ENCODE assay signal across 9 cellular contexts in genomic region chr16:75264999-75265910, GRCh38. TPM values are rescaled to one million over a fixed set of nuclear protein-coding genes. Genes with fewer than 3 reads are reported as not detected.
A peak's percentile ranks its signal among the peaks of the same experiment; 100 is the strongest.
DNase-seq lines count a peak whose midpoint lies in the region; TF ChIP-seq lines count a peak whose summit lies in the region.
"Had no signal": no experiment of that assay in that cellular context is flagged by ENCODE, and none has a peak within 500 bp of the region (broad histone marks: within the 10 kb centered on the region; RNA-seq: fewer than 3 reads in every experiment).

No MANE protein-coding gene starts in this region.

- H3K79me2 ChIP-seq in H9 (ENCODE audit: insufficient read depth, low read length) (peaks cover 24% of the 10 kb centered on the region; the same call in 1 of the 2 replicates), parathyroid adenoma (peaks cover 27% of the 10 kb centered on the region)

- H3K9me3 ChIP-seq in H9 (ENCODE audit: control insufficient read depth, low read depth, low read length), result no peaks in the 10 kb centered on the region
- no peaks in the 10 kb centered on the region for H3K9me3 ChIP-seq in Peyer's patch
- H3K9me3 ChIP-seq in parathyroid adenoma (ENCODE audit: control insufficient read depth, low read length), result no peaks in the 10 kb centered on the region

- no CpG with 5 or more reads among the region's 74 CpGs for WGBS in H9 (ENCODE audit: extremely low coverage, insufficient read length, low lambda C conversion rate)

- H3K27me3 Mint-ChIP-seq in H9 (ENCODE audit: low read depth), result no peaks in the 10 kb centered on the region

- H2BK20ac ChIP-seq in H9 (ENCODE audit: low read depth, low read length, poor library complexity, severe bottlenecking), result no peak overlapping the region

- no peak overlapping the region for H3K27ac Mint-ChIP-seq in H9

- no peak for TF ChIP-seq CTCF in GM10266 (IDR thresholded peaks at IDR 0.05; ENCODE audit: control insufficient read depth, insufficient read depth, low read depth, missing control alignments)
- TF ChIP-seq CTCF in H9 (conservative IDR thresholded peaks at IDR 0.05), result no peak
- no peak for TF ChIP-seq CTCF in Peyer's patch (IDR thresholded peaks at IDR 0.05)
- TF ChIP-seq CTCF in fibroblast of the aortic adventitia (IDR thresholded peaks at IDR 0.05; ENCODE audit: insufficient read depth, low read length), result no peak
- no peak for TF ChIP-seq CTCF in parathyroid adenoma (IDR thresholded peaks at IDR 0.05)

- H3K9ac ChIP-seq in H9 (ENCODE audit: extremely low read depth, insufficient read length, low read length) (peak overlapping the region; percentile 69), parathyroid adenoma (peak overlapping the region; percentile 87)

- H2BK15ac ChIP-seq in H9 (ENCODE audit: low read depth, low read length), result no peak overlapping the region

- H3K23me2 ChIP-seq in H9 (ENCODE audit: insufficient read length, low read depth, low read length, poor library complexity, severe bottlenecking), result peaks cover 13% of the 10 kb centered on the region

- H3K36me3 Mint-ChIP-seq in H9 (ENCODE audit: insufficient read depth in 1 of 3, low read depth in 3 of 3), result peaks cover 3 to 6% (median 5%) of the 10 kb centered on the region in 3 experiments; a peak in 4 of 7 replicates

- H3K36me3 ChIP-seq in Peyer's patch, result no peaks in the 10 kb centered on the region
- H3K36me3 ChIP-seq in parathyroid adenoma (ENCODE audit: control insufficient read depth, insufficient read depth, low read length), result no peaks in the 10 kb centered on the region

- H3K4ac ChIP-seq in H9 (ENCODE audit: low read depth, low read length), result no peak overlapping the region

- H3K9me3 Mint-ChIP-seq in H9, result no peaks in the 10 kb centered on the region

- H3K4me3 ChIP-seq in Peyer's patch (peak overlapping the region; percentile 62 to 93 (median 75)), fibroblast of the aortic adventitia (ENCODE audit: low read depth, low read length) (peak overlapping the region; percentile 84), parathyroid adenoma (ENCODE audit: low read depth, low read length) (peak overlapping the region; percentile 96)

- H3K27me3 ChIP-seq in H9 (ENCODE audit: insufficient read depth, low read length), result no peaks in the 10 kb centered on the region
- no peaks in the 10 kb centered on the region for H3K27me3 ChIP-seq in Peyer's patch
- no peaks in the 10 kb centered on the region for H3K27me3 ChIP-seq in parathyroid adenoma (ENCODE audit: control insufficient read depth, insufficient read depth, low read length)

- peak in 1 of 2 donors; percentile 20 for TF ChIP-seq POLR2A in Peyer's patch (IDR thresholded peaks at IDR 0.05)

- H4K91ac ChIP-seq in H9 (ENCODE audit: insufficient read length, low read depth, low read length), result no peak overlapping the region

- H3K4me1 Mint-ChIP-seq in H9, result peaks cover 39 to 41% of the 10 kb centered on the region in 2 experiments

- H3K79me1 ChIP-seq in H9 (ENCODE audit: insufficient read depth, low read depth, low read length, poor library complexity, severe bottlenecking), result peaks cover 10% of the 10 kb centered on the region

- H4K20me1 ChIP-seq in H9 (ENCODE audit: control insufficient read depth, insufficient read depth, insufficient read length), result peaks cover 6% of the 10 kb centered on the region

- H3K4me2 ChIP-seq in H9 (ENCODE audit: insufficient read depth, insufficient read length, low read length) (peak overlapping the region; percentile 70), parathyroid adenoma (ENCODE audit: low read length) (peak overlapping the region; percentile 92)

- no peak overlapping the region for H4K8ac ChIP-seq in H9 (replicated peaks; ENCODE audit: insufficient read length, low read depth, low read length)

- H3K23ac ChIP-seq in H9 (ENCODE audit: insufficient read length, low read depth, low read length), result no peak overlapping the region

- H3K4me1 ChIP-seq in H9 (ENCODE audit: insufficient read depth, low read length) (no peaks in the 10 kb centered on the region; the same call in 1 of the 2 replicates), Peyer's patch (peaks cover 4 to 64% (median 9%) of the 10 kb centered on the region in 4 donors), parathyroid adenoma (peaks cover 28% of the 10 kb centered on the region)

- H2AFZ ChIP-seq in H9 (ENCODE audit: low read length) (no peak overlapping the region), parathyroid adenoma (peak overlapping the region; percentile 75)

- no peak overlapping the region for H3K56ac ChIP-seq in H9 (ENCODE audit: insufficient read length, low read depth, low read length)

- no peak overlapping the region for H4K5ac ChIP-seq in H9 (ENCODE audit: insufficient read length, low read depth, low read length)

- H2AK5ac ChIP-seq in H9 (ENCODE audit: insufficient read length, low read length), result no peak overlapping the region

- H3K18ac ChIP-seq in H9 (ENCODE audit: insufficient read length, low read depth, low read length), result peak overlapping the region; percentile 11

- peak overlapping the region; percentile 82 for H3K14ac ChIP-seq in H9 (ENCODE audit: insufficient read depth, low read length)

- no peak overlapping the region for H3K27ac ChIP-seq in H9 (ENCODE audit: insufficient read length, low read depth, low read length)
- H3K27ac ChIP-seq in Peyer's patch, result peak overlapping the region; percentile 68 to 92 (median 89)
- H3K27ac ChIP-seq in parathyroid adenoma, result peak overlapping the region; percentile 59

- no peak overlapping the region for H2BK5ac ChIP-seq in H9 (ENCODE audit: insufficient read length, low read length)

- H2BK120ac ChIP-seq in H9 (ENCODE audit: low read depth, low read length, poor library complexity, severe bottlenecking), result no peak overlapping the region

- no peak overlapping the region for H3T11ph ChIP-seq in H9 (ENCODE audit: low read length)

- peak overlapping the region; percentile 81 to 88 for H3K4me3 Mint-ChIP-seq in H9

- H2BK12ac ChIP-seq in H9 (ENCODE audit: insufficient read length, low read depth, low read length), result no peak overlapping the region

- DNase-seq in GM10266 (ENCODE audit: extremely low spot score), result peak; percentile 59
- no peak for DNase-seq in H9
- peak in 2 of 3 donors; percentile 75 to 81 for DNase-seq in Peyer's patch
- no peak for DNase-seq in fibroblast of the aortic adventitia (ENCODE audit: low read depth)
- DNase-seq in stimulated activated naive CD4-positive, alpha-beta T cell (lab: John Stamatoyannopoulos, UW), result no peak
- no peak for DNase-seq in cerebellar cortex (ENCODE audit: low spot score)
- DNase-seq in activated CD4-positive, alpha-beta T cell treated with anti-CD3 and anti-CD28 coated beads, Interleukin-2, amount 50 U/mL, for 48 hours, result no peak

RNA-seq across cellular contexts. Expression of gene BCAR1, which starts 13.8 kb away (rescaled TPM):
- total RNA-seq in H9 (2021) (97.1 and 102 TPM in 2 replicates), Peyer's patch (100 to 1,000 TPM in 3 of 4 donors, 10 to 100 TPM in 1; 77.6 to 251 (median 206) TPM), fibroblast of the aortic adventitia (ENCODE audit: low replicate concordance) (26.9 and 33.4 TPM in 2 replicates)
- total RNA-seq: T-helper 1 cell treated with Interleukin-12 subunit alpha and Interleukin-12 subunit beta and Interleukin-4 antibody, amounts not matched to agents 30 ng/mL and 1 ng/mL, for 36 hours had no signal

RNA-seq across cellular contexts. Expression of gene CTRB1, which starts 46.5 kb away (rescaled TPM):
- total RNA-seq in H9 (2021) (not detected in 2 replicates), Peyer's patch (not detected), fibroblast of the aortic adventitia (ENCODE audit: low replicate concordance) (not detected in 2 replicates)
- total RNA-seq: T-helper 1 cell treated with Interleukin-12 subunit alpha and Interleukin-12 subunit beta and Interleukin-4 antibody, amounts not matched to agents 30 ng/mL and 1 ng/mL, for 36 hours had no signal

RNA-seq across cellular contexts. Expression of gene CTRB2, which starts 58.3 kb away (rescaled TPM):
- total RNA-seq in H9 (2021), result not detected in 2 replicates
- not detected for total RNA-seq in Peyer's patch
- total RNA-seq in fibroblast of the aortic adventitia (ENCODE audit: low replicate concordance), result not detected in 2 replicates
- total RNA-seq: T-helper 1 cell treated with Interleukin-12 subunit alpha and Interleukin-12 subunit beta and Interleukin-4 antibody, amounts not matched to agents 30 ng/mL and 1 ng/mL, for 36 hours had no signal

Comparison
In these comparisons a context has a peak if more than half of its experiments do, and no peak if none do; other contexts are left out.
1. DNase-seq: peak in GM10266 (single experiment) and Peyer's patch (2 of 3); none in H9 (single experiment), fibroblast of the aortic adventitia (single experiment), stimulated activated naive CD4-positive, alpha-beta T cell (0 of 6), cerebellar cortex (single experiment) and activated CD4-positive, alpha-beta T cell treated with anti-CD3 and anti-CD28 coated beads, Interleukin-2, amount 50 U/mL, for 48 hours (0 of 2).
2. Peak in every context shown above with its lines, with median percentiles within 50 percentile points of each other: H3K4me3 ChIP-seq.